2 cellular contexts compared by ENCODE assay signal in genomic region chr7:73979656-73980055, GRCh38. TPM values are rescaled to one million over a fixed set of nuclear protein-coding genes. Genes with fewer than 3 reads are reported as not detected.
"Had no signal": no experiment of that assay in that cellular context is flagged by ENCODE, and none has a peak within 500 bp of the region (broad histone marks: within the 10 kb centered on the region; RNA-seq: fewer than 3 reads in every experiment).

No MANE protein-coding gene starts in this region.

RNA-seq across cellular contexts. Expression of gene ELN, which starts 48.3 kb away (rescaled TPM):
- polyA plus RNA-seq: mammary epithelial cell, neural cell had no signal
